ENCODE assay signal across 19 cellular contexts in genomic region chr20:52766645-52767435, GRCh38.
DNase-seq lines count a peak whose midpoint lies in the region; ATAC-seq and TF ChIP-seq lines count a peak whose summit lies in the region.
"Had no signal": no experiment of that assay in that cellular context is flagged by ENCODE, and none has a peak within 500 bp of the region (broad histone marks: within the 10 kb centered on the region; RNA-seq: fewer than 3 reads in every experiment).

No MANE protein-coding gene starts in this region.

- 70 to 76% methylated on average over 7 of the region's 7 CpGs for WGBS in body of pancreas, 2 donors

- DNase-seq in Ammon's horn (ENCODE audit: low spot score): peak; percentile 72
- DNase-seq in NCI-H446 (lab: John Stamatoyannopoulos, UW): peak; percentile 6 to 74
- peak; percentile 53 for DNase-seq in cerebellum (ENCODE audit: low spot score)
- no peak for DNase-seq in nephron progenitor cell
- no peak for DNase-seq in body of pancreas
- DNase-seq: CD4-positive, CD25-positive, alpha-beta regulatory T cell; DMS79 treated with DMSO at 0.1 percent for 48 hours; KG1; NCI-H1092; NCI-H1436 treated with DMSO at 0.1 percent for 48 hours; NCI-H1930; NCI-H510A treated with DMSO at 0.1 percent for 48 hours; NCI-H748 treated with DMSO at 0.1 percent for 48 hours; Peyer's patch had no signal

- no peak for TF ChIP-seq POLR2A in body of pancreas (IDR thresholded peaks at IDR 0.05)

- TF ChIP-seq CTCF in nephron progenitor cell (IDR thresholded peaks at IDR 0.05) (no peak), body of pancreas (IDR thresholded peaks at IDR 0.05) (no peak)

- no peak for ATAC-seq in body of pancreas
- no peak for ATAC-seq in GM19023 (IDR thresholded peaks at IDR 0.05; ENCODE audit: unreplicated experiment)
- ATAC-seq in GM19467 (IDR thresholded peaks at IDR 0.05; ENCODE audit: unreplicated experiment): no peak
- ATAC-seq: GM12878, HCT116 had no signal

- H3K4me1 Mint-ChIP-seq in nephron progenitor cell: peaks cover 13% of the 10 kb centered on the region
- H3K4me1 Mint-ChIP-seq: CD4-positive, CD25-positive, alpha-beta regulatory T cell had no signal

- no peaks in the 10 kb centered on the region for H3K4me1 ChIP-seq in body of pancreas
- H3K4me1 ChIP-seq: Peyer's patch had no signal

- no peaks in the 10 kb centered on the region for H3K36me3 ChIP-seq in body of pancreas (replicated peaks in 1 of 2; ENCODE audit: insufficient read depth in 1 of 2, low read depth in 2 of 2)
- H3K36me3 ChIP-seq: Peyer's patch had no signal

- no peaks in the 10 kb centered on the region for H3K36me3 Mint-ChIP-seq in nephron progenitor cell (ENCODE audit: low read depth)
- H3K36me3 Mint-ChIP-seq: CD4-positive, CD25-positive, alpha-beta regulatory T cell had no signal

- peaks cover 6% of the 10 kb centered on the region for H3K27me3 Mint-ChIP-seq in nephron progenitor cell (ENCODE audit: low read depth, poor library complexity)
- H3K27me3 Mint-ChIP-seq: CD4-positive, CD25-positive, alpha-beta regulatory T cell had no signal

- no peak overlapping the region for H3K27ac ChIP-seq in body of pancreas
- H3K27ac ChIP-seq: HL-60, Peyer's patch had no signal

- no peaks in the 10 kb centered on the region for H3K9me3 ChIP-seq in body of pancreas
- H3K9me3 ChIP-seq: Peyer's patch had no signal

- no peak overlapping the region for H3K4me3 ChIP-seq in body of pancreas
- H3K4me3 ChIP-seq: GM12878, Peyer's patch had no signal

- peak overlapping the region; percentile 93 for H3K27ac Mint-ChIP-seq in nephron progenitor cell
- H3K27ac Mint-ChIP-seq: CD4-positive, CD25-positive, alpha-beta regulatory T cell had no signal

- H3K27me3 ChIP-seq in body of pancreas: no peaks in the 10 kb centered on the region
- H3K27me3 ChIP-seq: Peyer's patch had no signal

- H3K9me3 Mint-ChIP-seq in nephron progenitor cell: no peaks in the 10 kb centered on the region

- intact Hi-C loops in body of pancreas (cut with DNase I): no loop called here

- H3K4me3 Mint-ChIP-seq in nephron progenitor cell: no peak overlapping the region
- H3K4me3 Mint-ChIP-seq: CD4-positive, CD25-positive, alpha-beta regulatory T cell had no signal

Comparison
In these comparisons a context has a peak if more than half of its experiments do, and no peak if none do; other contexts are left out.
1. DNase-seq: peak in Ammon's horn (single experiment), NCI-H446 (2 of 2) and cerebellum (single experiment); none in nephron progenitor cell (single experiment) and body of pancreas (0 of 4).